ENCODE assay signal across 1 cellular context in genomic region chr4:39648827-39649558, GRCh38.
TF ChIP-seq lines count a peak whose summit lies in the region.

No MANE protein-coding gene starts in this region.

TF ChIP-seq in SK-N-SH, 30 proteins besides CTCF, POLR2A, EP300 and RAD21 (continued from another document):
- TF ChIP-seq SIN3A (IDR thresholded peaks at IDR 0.05; ENCODE audit: borderline replicate concordance, low read depth, low read length), result no peak
